1 cellular context compared by ENCODE assay signal in the genomic region with DNA sequence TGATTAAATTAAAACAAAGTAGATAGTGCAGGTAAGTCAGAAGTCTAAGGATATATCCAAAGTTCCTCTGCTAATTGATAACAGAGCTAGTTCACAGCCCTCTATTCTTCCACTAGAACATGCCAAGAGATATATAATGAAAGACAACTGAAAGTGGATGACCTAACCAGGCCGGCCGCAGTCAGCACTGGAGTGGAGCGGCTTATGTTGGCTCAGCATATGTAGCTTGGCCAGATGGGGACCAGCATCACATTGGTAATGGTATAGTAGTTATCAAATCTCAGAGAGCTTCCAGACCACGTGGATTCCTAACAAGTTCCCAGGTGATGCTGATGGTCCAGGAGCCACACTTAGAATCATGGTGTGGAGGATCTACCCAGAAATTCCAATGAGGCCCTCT. TPM values are rescaled to one million over a fixed set of nuclear protein-coding genes. Genes with fewer than 3 reads are reported as not detected.
"Had no signal": no experiment of that assay in that cellular context is flagged by ENCODE, and none has a peak within 500 bp of the region (broad histone marks: within the 10 kb centered on the region; RNA-seq: fewer than 3 reads in every experiment).

No MANE protein-coding gene starts in this region.

RNA-seq across cellular contexts. Expression of a gene that starts 38.0 kb away (rescaled TPM):
- total RNA-seq: G401 had no signal
